3 cellular contexts compared by ENCODE assay signal in the genomic region with DNA sequence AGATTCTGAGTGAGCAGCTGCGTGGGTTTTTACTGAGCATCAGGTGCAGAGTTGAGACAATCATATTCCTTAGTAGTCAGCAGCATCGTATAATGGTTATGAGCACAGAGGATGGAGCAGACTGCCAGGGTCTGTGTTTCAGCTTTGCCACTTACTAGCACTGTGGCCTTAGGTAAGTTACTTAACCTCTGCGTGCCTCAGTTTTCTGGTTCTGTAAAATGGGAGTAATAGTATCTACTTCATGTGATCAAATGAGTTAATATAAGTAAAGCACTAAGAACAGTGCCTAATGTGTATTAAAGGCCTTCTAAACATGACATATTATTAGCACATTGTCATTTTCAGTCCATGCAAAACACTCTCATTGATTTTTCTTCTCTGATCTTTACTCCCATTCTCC.
A peak's percentile ranks its signal among the peaks of the same experiment; 100 is the strongest.
TF ChIP-seq lines count a peak whose summit lies in the region.

No MANE protein-coding gene starts in this region.

TF ChIP-seq in HepG2, 621 proteins besides CTCF, POLR2A, EP300 and RAD21:
- TF ChIP-seq ZSCAN31 (CRISPR knock-in tag; IDR thresholded peaks at IDR 0.05; ENCODE audit: low read depth) (no peak), CBX5 (CRISPR knock-in tag; IDR thresholded peaks at IDR 0.05; ENCODE audit: borderline replicate concordance) (no peak), NR2F1 (CRISPR knock-in tag; IDR thresholded peaks at IDR 0.05) (no peak), ZNF629 (CRISPR knock-in tag; conservative IDR thresholded peaks at IDR 0.05) (peak; percentile 59; the same call in 1 of the 2 replicates)

TF ChIP-seq in K562, 482 proteins besides CTCF, POLR2A, EP300 and RAD21:
- TF ChIP-seq, protein P1, sequence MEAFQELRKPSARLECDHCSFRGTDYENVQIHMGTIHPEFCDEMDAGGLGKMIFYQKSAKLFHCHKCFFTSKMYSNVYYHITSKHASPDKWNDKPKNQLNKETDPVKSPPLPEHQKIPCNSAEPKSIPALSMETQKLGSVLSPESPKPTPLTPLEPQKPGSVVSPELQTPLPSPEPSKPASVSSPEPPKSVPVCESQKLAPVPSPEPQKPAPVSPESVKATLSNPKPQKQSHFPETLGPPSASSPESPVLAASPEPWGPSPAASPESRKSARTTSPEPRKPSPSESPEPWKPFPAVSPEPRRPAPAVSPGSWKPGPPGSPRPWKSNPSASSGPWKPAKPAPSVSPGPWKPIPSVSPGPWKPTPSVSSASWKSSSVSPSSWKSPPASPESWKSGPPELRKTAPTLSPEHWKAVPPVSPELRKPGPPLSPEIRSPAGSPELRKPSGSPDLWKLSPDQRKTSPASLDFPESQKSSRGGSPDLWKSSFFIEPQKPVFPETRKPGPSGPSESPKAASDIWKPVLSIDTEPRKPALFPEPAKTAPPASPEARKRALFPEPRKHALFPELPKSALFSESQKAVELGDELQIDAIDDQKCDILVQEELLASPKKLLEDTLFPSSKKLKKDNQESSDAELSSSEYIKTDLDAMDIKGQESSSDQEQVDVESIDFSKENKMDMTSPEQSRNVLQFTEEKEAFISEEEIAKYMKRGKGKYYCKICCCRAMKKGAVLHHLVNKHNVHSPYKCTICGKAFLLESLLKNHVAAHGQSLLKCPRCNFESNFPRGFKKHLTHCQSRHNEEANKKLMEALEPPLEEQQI (IDR thresholded peaks at IDR 0.05): no peak
- TF ChIP-seq BCOR (IDR thresholded peaks at IDR 0.05) (peak; percentile 84), RBM25 (IDR thresholded peaks at IDR 0.05; ENCODE audit: low read depth, low read length, severe bottlenecking) (peak; percentile 94), ADNP (tag; IDR thresholded peaks at IDR 0.05) (peak; percentile 67), KDM1A (IDR thresholded peaks at IDR 0.05) (peak; percentile 39 to 44; a peak in 2 of 4 replicates), SMAD1 (IDR thresholded peaks at IDR 0.05; ENCODE audit: low read depth, low read length, partially characterized antibody) (no peak)

TF ChIP-seq in H1, 55 proteins besides CTCF, POLR2A, EP300 and RAD21:
- no peak for TF ChIP-seq RBBP5 (IDR thresholded peaks at IDR 0.05; ENCODE audit: borderline replicate concordance, low read depth, low read length)
- TF ChIP-seq GTF2F1 (IDR thresholded peaks at IDR 0.05; ENCODE audit: borderline replicate concordance, low read depth, low read length): no peak
- TF ChIP-seq, protein P2, sequence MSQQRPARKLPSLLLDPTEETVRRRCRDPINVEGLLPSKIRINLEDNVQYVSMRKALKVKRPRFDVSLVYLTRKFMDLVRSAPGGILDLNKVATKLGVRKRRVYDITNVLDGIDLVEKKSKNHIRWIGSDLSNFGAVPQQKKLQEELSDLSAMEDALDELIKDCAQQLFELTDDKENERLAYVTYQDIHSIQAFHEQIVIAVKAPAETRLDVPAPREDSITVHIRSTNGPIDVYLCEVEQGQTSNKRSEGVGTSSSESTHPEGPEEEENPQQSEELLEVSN (IDR thresholded peaks at IDR 0.05): no peak
- peak; percentile 71 for TF ChIP-seq KDM1A (IDR thresholded peaks at IDR 0.05; ENCODE audit: borderline replicate concordance, low read length)
- no peak for TF ChIP-seq SP4 (IDR thresholded peaks at IDR 0.05; ENCODE audit: low read length)
- peak in 1 of 2 experiments; percentile 61; a peak in 1 of 4 replicates for TF ChIP-seq HDAC2 (IDR thresholded peaks at IDR 0.05; ENCODE audit: borderline replicate concordance in 1 of 2, low read depth in 2 of 2, low read length in 2 of 2)
- TF ChIP-seq SIRT6 (IDR thresholded peaks at IDR 0.05; ENCODE audit: low read length): no peak
- no peak for TF ChIP-seq EGR1 (IDR thresholded peaks at IDR 0.05; ENCODE audit: borderline replicate concordance, low read depth, low read length)
